In the genomic region with DNA sequence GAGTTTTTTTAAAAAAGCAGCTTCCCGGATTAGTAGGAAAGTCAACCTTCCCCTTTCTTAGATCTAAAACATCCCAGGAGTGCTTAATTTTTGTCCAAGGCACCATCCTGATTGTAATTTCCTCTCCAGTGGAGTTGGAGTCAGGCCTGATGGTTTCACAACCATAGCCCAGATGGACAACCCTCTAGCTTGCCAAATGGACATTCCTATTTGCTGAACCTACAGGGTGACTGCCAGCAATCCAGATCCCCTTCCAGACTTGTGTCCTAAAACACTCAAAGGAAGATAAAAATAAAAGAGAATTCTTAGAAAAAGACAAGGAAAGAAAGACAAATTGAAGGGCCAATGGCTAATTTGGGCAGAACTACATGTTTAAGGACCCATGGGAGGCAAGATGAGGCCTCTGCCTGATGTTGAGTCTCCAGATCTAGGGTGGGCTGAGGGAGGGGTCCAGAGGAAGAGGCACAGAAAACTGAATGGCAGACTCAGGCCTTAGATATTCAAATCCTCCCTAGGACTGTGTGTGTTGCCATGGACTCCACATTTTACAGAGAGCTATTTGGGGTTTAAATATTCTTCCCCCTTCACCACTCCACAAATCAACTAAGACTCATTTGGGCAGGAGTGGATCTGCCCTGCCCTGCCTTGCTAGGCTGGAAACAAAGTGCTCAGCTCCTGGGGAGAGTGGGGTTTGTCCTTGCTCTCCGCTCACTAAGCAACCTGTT, we compare ENCODE assay signal across 2 cellular contexts.
TF ChIP-seq lines count a peak whose summit lies in the region.

No MANE protein-coding gene starts in this region.

TF ChIP-seq in liver, 16 proteins besides CTCF, POLR2A, EP300 and RAD21:
- peak in 1 of 2 donors; percentile 78 for TF ChIP-seq JUND (IDR thresholded peaks at IDR 0.05)
- TF ChIP-seq YY1 (IDR thresholded peaks at IDR 0.05), result peak; percentile 70
- peak; percentile 19 for TF ChIP-seq SP1 (IDR thresholded peaks at IDR 0.05)
- TF ChIP-seq, protein P1, sequence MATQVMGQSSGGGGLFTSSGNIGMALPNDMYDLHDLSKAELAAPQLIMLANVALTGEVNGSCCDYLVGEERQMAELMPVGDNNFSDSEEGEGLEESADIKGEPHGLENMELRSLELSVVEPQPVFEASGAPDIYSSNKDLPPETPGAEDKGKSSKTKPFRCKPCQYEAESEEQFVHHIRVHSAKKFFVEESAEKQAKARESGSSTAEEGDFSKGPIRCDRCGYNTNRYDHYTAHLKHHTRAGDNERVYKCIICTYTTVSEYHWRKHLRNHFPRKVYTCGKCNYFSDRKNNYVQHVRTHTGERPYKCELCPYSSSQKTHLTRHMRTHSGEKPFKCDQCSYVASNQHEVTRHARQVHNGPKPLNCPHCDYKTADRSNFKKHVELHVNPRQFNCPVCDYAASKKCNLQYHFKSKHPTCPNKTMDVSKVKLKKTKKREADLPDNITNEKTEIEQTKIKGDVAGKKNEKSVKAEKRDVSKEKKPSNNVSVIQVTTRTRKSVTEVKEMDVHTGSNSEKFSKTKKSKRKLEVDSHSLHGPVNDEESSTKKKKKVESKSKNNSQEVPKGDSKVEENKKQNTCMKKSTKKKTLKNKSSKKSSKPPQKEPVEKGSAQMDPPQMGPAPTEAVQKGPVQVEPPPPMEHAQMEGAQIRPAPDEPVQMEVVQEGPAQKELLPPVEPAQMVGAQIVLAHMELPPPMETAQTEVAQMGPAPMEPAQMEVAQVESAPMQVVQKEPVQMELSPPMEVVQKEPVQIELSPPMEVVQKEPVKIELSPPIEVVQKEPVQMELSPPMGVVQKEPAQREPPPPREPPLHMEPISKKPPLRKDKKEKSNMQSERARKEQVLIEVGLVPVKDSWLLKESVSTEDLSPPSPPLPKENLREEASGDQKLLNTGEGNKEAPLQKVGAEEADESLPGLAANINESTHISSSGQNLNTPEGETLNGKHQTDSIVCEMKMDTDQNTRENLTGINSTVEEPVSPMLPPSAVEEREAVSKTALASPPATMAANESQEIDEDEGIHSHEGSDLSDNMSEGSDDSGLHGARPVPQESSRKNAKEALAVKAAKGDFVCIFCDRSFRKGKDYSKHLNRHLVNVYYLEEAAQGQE (IDR thresholded peaks at IDR 0.05), result peak; percentile 29
- peak; percentile 10 to 78 for TF ChIP-seq RXRA (IDR thresholded peaks at IDR 0.05)
- TF ChIP-seq, protein P2, sequence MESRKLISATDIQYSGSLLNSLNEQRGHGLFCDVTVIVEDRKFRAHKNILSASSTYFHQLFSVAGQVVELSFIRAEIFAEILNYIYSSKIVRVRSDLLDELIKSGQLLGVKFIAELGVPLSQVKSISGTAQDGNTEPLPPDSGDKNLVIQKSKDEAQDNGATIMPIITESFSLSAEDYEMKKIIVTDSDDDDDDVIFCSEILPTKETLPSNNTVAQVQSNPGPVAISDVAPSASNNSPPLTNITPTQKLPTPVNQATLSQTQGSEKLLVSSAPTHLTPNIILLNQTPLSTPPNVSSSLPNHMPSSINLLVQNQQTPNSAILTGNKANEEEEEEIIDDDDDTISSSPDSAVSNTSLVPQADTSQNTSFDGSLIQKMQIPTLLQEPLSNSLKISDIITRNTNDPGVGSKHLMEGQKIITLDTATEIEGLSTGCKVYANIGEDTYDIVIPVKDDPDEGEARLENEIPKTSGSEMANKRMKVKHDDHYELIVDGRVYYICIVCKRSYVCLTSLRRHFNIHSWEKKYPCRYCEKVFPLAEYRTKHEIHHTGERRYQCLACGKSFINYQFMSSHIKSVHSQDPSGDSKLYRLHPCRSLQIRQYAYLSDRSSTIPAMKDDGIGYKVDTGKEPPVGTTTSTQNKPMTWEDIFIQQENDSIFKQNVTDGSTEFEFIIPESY (IDR thresholded peaks at IDR 0.05), result no peak
- TF ChIP-seq EGR1 (IDR thresholded peaks at IDR 0.05; ENCODE audit: low read depth in 2 of 2), result peak in 1 of 2 donors; percentile 24
- TF ChIP-seq, protein P3, sequence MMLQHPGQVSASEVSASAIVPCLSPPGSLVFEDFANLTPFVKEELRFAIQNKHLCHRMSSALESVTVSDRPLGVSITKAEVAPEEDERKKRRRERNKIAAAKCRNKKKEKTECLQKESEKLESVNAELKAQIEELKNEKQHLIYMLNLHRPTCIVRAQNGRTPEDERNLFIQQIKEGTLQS (IDR thresholded peaks at IDR 0.05), result no peak
- TF ChIP-seq FOXA1 (IDR thresholded peaks at IDR 0.05), result no peak
- TF ChIP-seq, protein P4, sequence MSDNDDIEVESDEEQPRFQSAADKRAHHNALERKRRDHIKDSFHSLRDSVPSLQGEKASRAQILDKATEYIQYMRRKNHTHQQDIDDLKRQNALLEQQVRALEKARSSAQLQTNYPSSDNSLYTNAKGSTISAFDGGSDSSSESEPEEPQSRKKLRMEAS (IDR thresholded peaks at IDR 0.05), result peak; percentile 34
- peak; percentile 32 to 73 for TF ChIP-seq HNF4A (conservative IDR thresholded peaks at IDR 0.05)
- TF ChIP-seq HNF4G (IDR thresholded peaks at IDR 0.05), result no peak

TF ChIP-seq in HepG2, 621 proteins besides CTCF, POLR2A, EP300 and RAD21:
- TF ChIP-seq MXI1 (IDR thresholded peaks at IDR 0.05; ENCODE audit: borderline replicate concordance, low read depth, low read length), result no peak
- no peak for TF ChIP-seq EHMT2 (IDR thresholded peaks at IDR 0.05; ENCODE audit: borderline replicate concordance, low read depth, low read length)
- TF ChIP-seq, protein P5, sequence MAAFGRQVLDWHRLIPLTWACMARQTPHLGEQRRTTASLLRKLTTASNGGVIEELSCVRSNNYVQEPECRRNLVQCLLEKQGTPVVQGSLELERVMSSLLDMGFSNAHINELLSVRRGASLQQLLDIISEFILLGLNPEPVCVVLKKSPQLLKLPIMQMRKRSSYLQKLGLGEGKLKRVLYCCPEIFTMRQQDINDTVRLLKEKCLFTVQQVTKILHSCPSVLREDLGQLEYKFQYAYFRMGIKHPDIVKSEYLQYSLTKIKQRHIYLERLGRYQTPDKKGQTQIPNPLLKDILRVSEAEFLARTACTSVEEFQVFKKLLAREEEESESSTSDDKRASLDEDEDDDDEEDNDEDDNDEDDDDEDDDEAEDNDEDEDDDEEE (CRISPR knock-in tag; IDR thresholded peaks at IDR 0.05), result no peak
TF ChIP-seq in HepG2: peak in this region for 0.
